15 cellular contexts compared by ENCODE assay signal in the genomic region with DNA sequence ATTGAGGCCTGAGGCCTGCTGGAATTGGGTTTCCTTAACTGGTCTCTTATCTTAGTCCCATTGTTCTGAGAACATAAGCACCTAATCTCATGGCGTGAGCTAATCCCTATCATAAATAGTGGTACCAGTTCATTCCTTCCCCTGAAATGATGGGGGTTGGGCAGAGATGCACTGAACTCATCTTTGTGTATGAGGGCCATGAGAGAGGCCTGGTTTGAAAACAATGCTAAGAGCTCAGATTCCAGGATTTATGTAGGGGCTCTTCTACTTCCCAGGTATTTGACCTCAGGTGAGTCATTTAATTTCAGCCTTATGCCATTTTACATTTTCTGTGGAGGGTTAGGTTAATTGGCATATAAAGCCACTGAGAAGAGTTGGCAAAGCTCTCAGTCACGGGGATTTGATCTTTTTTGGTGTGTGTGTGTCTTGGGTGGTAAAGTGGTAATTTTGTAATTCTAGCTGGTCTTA. TPM values are rescaled to one million over a fixed set of nuclear protein-coding genes. Genes with fewer than 3 reads are reported as not detected.
DNase-seq lines count a peak whose midpoint lies in the region; ATAC-seq, FAIRE-seq and TF ChIP-seq lines count a peak whose summit lies in the region.
"Had no signal": no experiment of that assay in that cellular context is flagged by ENCODE, and none has a peak within 500 bp of the region (broad histone marks: within the 10 kb centered on the region; RNA-seq: fewer than 3 reads in every experiment).

No MANE protein-coding gene starts in this region.

- H4K20me1 ChIP-seq in keratinocyte (ENCODE audit: control insufficient read depth, extremely low read depth, insufficient read depth, low read length) = no peaks in the 10 kb centered on the region

- no peak overlapping the region for H3K27ac ChIP-seq in keratinocyte (ENCODE audit: control insufficient read depth, insufficient read depth, low read length)
- H3K27ac ChIP-seq: brain microvascular endothelial cell, PC-9 had no signal

- H3K9me1 ChIP-seq in keratinocyte (ENCODE audit: control insufficient read depth, extremely low read depth, insufficient read depth, low read length) = no peaks in the 10 kb centered on the region

- no peak for FAIRE-seq in keratinocyte (lab: Jason Lieb, UNC)

- no peak overlapping the region for H3K9ac ChIP-seq in keratinocyte (ENCODE audit: control insufficient read depth, extremely low read depth, insufficient read depth, low read length)

- no peaks in the 10 kb centered on the region for H3K27me3 ChIP-seq in keratinocyte (ENCODE audit: control insufficient read depth, extremely low read depth, insufficient read depth, low read length)
- H3K27me3 ChIP-seq: brain microvascular endothelial cell had no signal

- dilution Hi-C loops in keratinocyte (cut with MboI; ENCODE audit: extremely low pct_ligation_motif_present, low sequenced_read_pairs) = no loop called here

- ATAC-seq in WTC11 = no peak
- no peak for ATAC-seq in HG03135 (IDR thresholded peaks at IDR 0.05; ENCODE audit: unreplicated experiment)
- ATAC-seq: activated T-helper 17 cell treated with anti-CD3 and anti-CD28 coated beads, Interleukin-2, amount 50 U/mL, for 72 hours had no signal

- POLR2A ChIA-PET in HEK293T (lab: Yijun Ruan, JAX) (interaction anchor here (0.9 to 1.6 kb wide), 4 partner anchors 9 to 158 kb away, joined by 3 to 4 read pairs (median 4); no protein-coding TSS in a partner anchor), WTC11 (lab: Charles Lee) (interaction anchor here (0.5 to 1.0 kb wide), 2 partner anchors 11 to 38 kb away, joined by 3 read pairs; no protein-coding TSS in a partner anchor)

- H3K27ac Mint-ChIP-seq in WTC11 = 0 out of 2 replicates have a peak overlapping the region, but pooled peaks have one; percentile 49
- H3K27ac Mint-ChIP-seq: activated T-helper 17 cell treated with anti-CD3 and anti-CD28 coated beads, Interleukin-2, amount 50 U/mL, for 72 hours had no signal

- H3K9me3 Mint-ChIP-seq in WTC11 = no peaks in the 10 kb centered on the region
- H3K9me3 Mint-ChIP-seq: activated T-helper 17 cell treated with anti-CD3 and anti-CD28 coated beads, Interleukin-2, amount 50 U/mL, for 72 hours had no signal

- no peak overlapping the region for H3K4me3 ChIP-seq in keratinocyte (ENCODE audit: control insufficient read depth in 2 of 3, extremely low read depth in 1 of 3, insufficient read depth in 2 of 3, low read depth in 1 of 3, low read length in 3 of 3)
- H3K4me3 ChIP-seq: PC-9 had no signal

- H3K27me3 Mint-ChIP-seq in WTC11 (ENCODE audit: low read depth) = no peaks in the 10 kb centered on the region; the same call in 1 of the 2 replicates
- H3K27me3 Mint-ChIP-seq: activated T-helper 17 cell treated with anti-CD3 and anti-CD28 coated beads, Interleukin-2, amount 50 U/mL, for 72 hours had no signal

- TF ChIP-seq CTCF in WTC11 (IDR thresholded peaks at IDR 0.05) (no peak), keratinocyte (optimal IDR thresholded peaks at IDR 0.05 in 1 of 3, IDR thresholded peaks at IDR 0.05 in 1 of 3, conservative IDR thresholded peaks at IDR 0.05 in 1 of 3; ENCODE audit: extremely low read depth in 1 of 3, insufficient read depth in 2 of 3, low read length in 3 of 3) (no peak)

- peak overlapping the region; percentile 13 for H3K4me2 ChIP-seq in keratinocyte (ENCODE audit: control insufficient read depth, extremely low read depth, insufficient read depth, low read depth, low read length)
- H3K4me2 ChIP-seq: PC-9 had no signal

- CTCF ChIA-PET in HEK293T (lab: Yijun Ruan, JAX) = no interaction called here
- CTCF ChIA-PET in WTC11 (lab: Charles Lee) = no interaction called here

- H3K4me1 Mint-ChIP-seq in WTC11 = peaks cover 10% of the 10 kb centered on the region; the same call in 1 of the 2 replicates

- peaks cover 44% of the 10 kb centered on the region for H3K36me3 Mint-ChIP-seq in WTC11

- H3K79me2 ChIP-seq in keratinocyte (ENCODE audit: control insufficient read depth, insufficient read depth, low read length) = peaks cover 20% of the 10 kb centered on the region

- no peaks in the 10 kb centered on the region for H3K9me3 ChIP-seq in keratinocyte (ENCODE audit: control insufficient read depth, low read depth, low read length)

- H2AFZ ChIP-seq in keratinocyte (ENCODE audit: control insufficient read depth, low read length) = no peak overlapping the region
- H2AFZ ChIP-seq: PC-9 had no signal

- peaks cover 6 to 16% of the 10 kb centered on the region in 2 experiments for H3K36me3 ChIP-seq in keratinocyte (ENCODE audit: control insufficient read depth in 2 of 2, extremely low read depth in 1 of 2, insufficient read depth in 2 of 2, low read length in 2 of 2)

- no peak overlapping the region for H3K4me3 Mint-ChIP-seq in WTC11
- H3K4me3 Mint-ChIP-seq: activated T-helper 17 cell treated with anti-CD3 and anti-CD28 coated beads, Interleukin-2, amount 50 U/mL, for 72 hours had no signal

- H3K4me1 ChIP-seq in keratinocyte (ENCODE audit: control insufficient read depth, extremely low read depth, insufficient read depth, low read length) = peaks cover 27% of the 10 kb centered on the region

- DNase-seq in NCI-H82 (lab: John Stamatoyannopoulos, UW) (peak; percentile 74), NCI-H82 treated with DMSO at 0.1 percent for 48 hours (lab: John Stamatoyannopoulos, UW; ENCODE audit: unreplicated experiment) (no peak), HEK293T (ENCODE audit: extremely low spot score) (peak; percentile 5), WTC11 (ENCODE audit: low spot score) (no peak), keratinocyte (ENCODE audit: low read depth, low spot score) (no peak), HUDEP-2 (lab: John Stamatoyannopoulos, UW; ENCODE audit: unreplicated experiment in 76 of 76) (no peak), mesenteric fat pad (ENCODE audit: low spot score) (no peak)
- DNase-seq: activated CD4-positive, alpha-beta T cell treated with anti-CD3 and anti-CD28 coated beads for 4 hours; brain microvascular endothelial cell; NCI-H1417 treated with DMSO at 0.1 percent for 48 hours; NCI-H446 treated with DMSO at 0.1 percent for 48 hours; nucleus accumbens; PC-9 had no signal

TF ChIP-seq in WTC11, 78 proteins besides CTCF, POLR2A, EP300 and RAD21 (continues in another document):
- TF ChIP-seq ZNF425 (CRISPR knock-in tag; conservative IDR thresholded peaks at IDR 0.05) = 0 out of 2 replicates have a peak, but pooled peaks have one; percentile 28

RNA-seq across cellular contexts. Expression of gene RBM3, which starts 4.4 kb away (rescaled TPM):
- total RNA-seq in WTC11 (2021) (97.7 to 148 TPM (median 99.6 TPM) in 3 replicates), mesenteric fat pad (343 TPM)
- polyA plus RNA-seq in keratinocyte = 237 to 327 TPM (median 282 TPM) in 3 replicates
- 38.2 TPM for polyA plus RNA-seq in keratinocyte (2011; ENCODE audit: low read depth)
- polyA plus RNA-seq in keratinocyte (2011; cell fraction: cytosol; rRNA removed) = 198 and 205 TPM in 2 replicates
- polyA plus RNA-seq in keratinocyte (2011; cell fraction: nucleus; rRNA removed) = 200 and 256 TPM in 2 replicates
- polyA plus RNA-seq in keratinocyte (2012; ENCODE audit: low replicate concordance) = 82.5 and 371 TPM in 2 replicates
- 147 to 296 TPM (median 202 TPM) in 3 replicates for polyA minus RNA-seq in keratinocyte
- polyA minus RNA-seq in keratinocyte (2011; cell fraction: cytosol; rRNA and poly(A)+ RNA removed) = 149 TPM
- polyA minus RNA-seq in keratinocyte (2011; cell fraction: nucleus; rRNA and poly(A)+ RNA removed) = 74.6 and 96.0 TPM in 2 replicates

RNA-seq across cellular contexts. Expression of gene WDR13, which starts 18.6 kb away (rescaled TPM):
- total RNA-seq in WTC11 (2021) (28.0 to 37.4 TPM (median 30.4 TPM) in 3 replicates), mesenteric fat pad (96.9 TPM)
- polyA plus RNA-seq in keratinocyte = 32.8 to 48.0 TPM (median 40.6 TPM) in 3 replicates
- 39.7 TPM for polyA plus RNA-seq in keratinocyte (2011; ENCODE audit: low read depth)
- 48.9 and 86.4 TPM in 2 replicates for polyA plus RNA-seq in keratinocyte (2011; cell fraction: cytosol; rRNA removed)
- 78.0 and 123 TPM in 2 replicates for polyA plus RNA-seq in keratinocyte (2011; cell fraction: nucleus; rRNA removed)
- 92.0 and 98.0 TPM in 2 replicates for polyA plus RNA-seq in keratinocyte (2012; ENCODE audit: low replicate concordance)
- polyA minus RNA-seq in keratinocyte = 36.3 to 211 TPM (median 40.0 TPM) in 3 replicates
- polyA minus RNA-seq in keratinocyte (2011; cell fraction: cytosol; rRNA and poly(A)+ RNA removed) = 81.7 TPM
- 31.0 and 34.7 TPM in 2 replicates for polyA minus RNA-seq in keratinocyte (2011; cell fraction: nucleus; rRNA and poly(A)+ RNA removed)

RNA-seq across cellular contexts. Expression of gene TBC1D25, which starts 39.2 kb away (rescaled TPM):
- 7.5 to 10.2 TPM (median 9.9 TPM) in 3 replicates for total RNA-seq in WTC11 (2021)
- 6.1 to 11.9 TPM (median 9.2 TPM) in 3 replicates for polyA plus RNA-seq in keratinocyte
- polyA plus RNA-seq in keratinocyte (2011; ENCODE audit: low read depth) = 8.2 TPM
- polyA plus RNA-seq in keratinocyte (2011; cell fraction: cytosol; rRNA removed) = 6.7 and 11.9 TPM in 2 replicates
- polyA plus RNA-seq in keratinocyte (2011; cell fraction: nucleus; rRNA removed) = 12.2 and 15.6 TPM in 2 replicates
- 8.8 and 15.8 TPM in 2 replicates for polyA plus RNA-seq in keratinocyte (2012; ENCODE audit: low replicate concordance)
- 8.2 to 37.2 TPM (median 20.4 TPM) in 3 replicates for polyA minus RNA-seq in keratinocyte
- 9.8 TPM for polyA minus RNA-seq in keratinocyte (2011; cell fraction: cytosol; rRNA and poly(A)+ RNA removed)
- 6.9 and 10.6 TPM in 2 replicates for polyA minus RNA-seq in keratinocyte (2011; cell fraction: nucleus; rRNA and poly(A)+ RNA removed)
- 19.9 TPM for total RNA-seq in mesenteric fat pad

RNA-seq across cellular contexts. Expression of gene EBP, which starts 57.1 kb away (rescaled TPM):
- 129 to 145 TPM (median 138 TPM) in 3 replicates for total RNA-seq in WTC11 (2021)
- 157 to 285 TPM (median 194 TPM) in 3 replicates for polyA plus RNA-seq in keratinocyte
- polyA plus RNA-seq in keratinocyte (2011; ENCODE audit: low read depth) = 30.6 TPM
- 89.5 and 123 TPM in 2 replicates for polyA plus RNA-seq in keratinocyte (2011; cell fraction: cytosol; rRNA removed)
- 173 and 180 TPM in 2 replicates for polyA plus RNA-seq in keratinocyte (2011; cell fraction: nucleus; rRNA removed)
- 87.8 and 273 TPM in 2 replicates for polyA plus RNA-seq in keratinocyte (2012; ENCODE audit: low replicate concordance)
- polyA minus RNA-seq in keratinocyte = 265 to 582 TPM (median 337 TPM) in 3 replicates
- 143 TPM for polyA minus RNA-seq in keratinocyte (2011; cell fraction: cytosol; rRNA and poly(A)+ RNA removed)
- polyA minus RNA-seq in keratinocyte (2011; cell fraction: nucleus; rRNA and poly(A)+ RNA removed) = 55.9 and 60.6 TPM in 2 replicates
- 18.8 TPM for total RNA-seq in mesenteric fat pad

Comparison
In these comparisons a context has a peak if more than half of its experiments do, and no peak if none do; other contexts are left out.
1. DNase-seq: peak in NCI-H82 (single experiment) and HEK293T (single experiment); none in NCI-H82 treated with DMSO at 0.1 percent for 48 hours (single experiment), WTC11 (single experiment), keratinocyte (single experiment), HUDEP-2 (0 of 76) and mesenteric fat pad (single experiment).